18 cellular contexts compared by ENCODE assay signal in the genomic region with DNA sequence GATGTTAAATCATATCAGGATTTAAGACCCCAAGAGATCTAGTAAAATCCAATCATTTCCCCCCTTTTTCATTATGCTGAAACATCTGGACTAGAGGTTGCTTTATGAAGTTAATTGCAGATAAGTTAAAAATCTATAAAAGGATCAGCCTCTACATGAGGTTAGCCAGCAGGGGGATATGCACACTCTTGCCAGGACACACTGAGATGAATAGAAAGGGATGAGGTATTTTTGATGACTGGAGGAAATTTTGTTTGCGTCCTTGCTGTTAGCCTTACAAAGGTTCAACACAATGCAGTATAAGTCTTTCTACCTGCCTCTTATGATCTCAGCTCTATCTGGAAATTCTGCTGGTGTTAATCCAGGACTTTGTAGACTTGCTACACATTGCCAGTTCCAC.
"Had no signal": no experiment of that assay in that cellular context is flagged by ENCODE, and none has a peak within 500 bp of the region (broad histone marks: within the 10 kb centered on the region; RNA-seq: fewer than 3 reads in every experiment).

No MANE protein-coding gene starts in this region.

- H3K9me3 Mint-ChIP-seq: mesothelial cell of epicardium had no signal

- H3K4me3 Mint-ChIP-seq: activated CD4-positive, alpha-beta T cell treated with anti-CD3 and anti-CD28 coated beads, Interleukin-2, amount 10 ng/mL, durations not matched to agents 7 days and 5 days; central memory CD8-positive, alpha-beta T cell; mesothelial cell of epicardium; natural killer cell treated with Interleukin-12 subunit alpha and Interleukin-12 subunit beta and Interleukin-15 and Interleukin-18, amount 100 ng/mL, for 72 hours; stimulated activated naive B cell treated with anti-CD40 and anti-IgM and Interleukin-4, amounts not matched to agents 10 μg/mL and 1 μg/mL and 100 μg/mL, for 72 hours had no signal

- ATAC-seq: activated CD4-positive, CD25-positive, alpha-beta regulatory T cell treated with anti-CD3 and anti-CD28 coated beads, Interleukin-2, amount 50 U/mL, for 24 hours; left lung; natural killer cell treated with Interleukin-12 subunit alpha and Interleukin-12 subunit beta and Interleukin-15 and Interleukin-18, amount 100 ng/mL, for 72 hours; stimulated activated naive B cell treated with anti-CD40 and anti-IgM and Interleukin-4, amounts not matched to agents 10 μg/mL and 1 μg/mL and 100 μg/mL, for 72 hours; upper lobe of right lung had no signal

- H3K36me3 ChIP-seq: left lung, thoracic aorta, upper lobe of right lung had no signal

- DNase-seq: activated CD4-positive, alpha-beta T cell treated with anti-CD3 and anti-CD28 coated beads, Interleukin-2, amount 10 ng/mL, durations not matched to agents 7 days and 5 days; activated CD8-positive, alpha-beta memory T cell treated with anti-CD3 and anti-CD28 coated beads for 24 hours; activated CD8-positive, alpha-beta memory T cell treated with anti-CD3 and anti-CD28 coated beads, Interleukin-2, amount 50 U/mL, for 48 hours; activated effector memory CD4-positive, alpha-beta T cell treated with Interleukin-2 at 50 U/mL for 16 hours; activated naive CD4-positive, alpha-beta T cell treated with anti-CD3 and anti-CD28 coated beads, Interleukin-2, amount 50 U/mL, for 16 hours; activated T-cell treated with anti-CD3 and anti-CD28 coated beads, Interleukin-2, amount 50 U/mL, for 48 hours; aorta; head of caudate nucleus; left lung; nucleus accumbens; stimulated activated naive B cell treated with anti-CD40 and anti-IgM and Interleukin-4, amounts not matched to agents 10 μg/mL and 1 μg/mL and 100 μg/mL, for 72 hours; upper lobe of right lung had no signal

- H3K27ac Mint-ChIP-seq: activated CD4-positive, alpha-beta T cell treated with anti-CD3 and anti-CD28 coated beads, Interleukin-2, amount 10 ng/mL, durations not matched to agents 7 days and 5 days; mesothelial cell of epicardium; natural killer cell treated with Interleukin-12 subunit alpha and Interleukin-12 subunit beta and Interleukin-15 and Interleukin-18, amount 100 ng/mL, for 72 hours; stimulated activated naive B cell treated with anti-CD40 and anti-IgM and Interleukin-4, amounts not matched to agents 10 μg/mL and 1 μg/mL and 100 μg/mL, for 72 hours had no signal

- H3K4me1 ChIP-seq: left lung, upper lobe of right lung had no signal

- H3K27ac ChIP-seq: coronary artery, left lung, thoracic aorta, upper lobe of right lung had no signal

- H3K27me3 Mint-ChIP-seq: activated CD4-positive, alpha-beta T cell treated with anti-CD3 and anti-CD28 coated beads, Interleukin-2, amount 10 ng/mL, durations not matched to agents 7 days and 5 days; central memory CD8-positive, alpha-beta T cell; natural killer cell treated with Interleukin-12 subunit alpha and Interleukin-12 subunit beta and Interleukin-15 and Interleukin-18, amount 100 ng/mL, for 72 hours; stimulated activated naive B cell treated with anti-CD40 and anti-IgM and Interleukin-4, amounts not matched to agents 10 μg/mL and 1 μg/mL and 100 μg/mL, for 72 hours had no signal

- H3K27me3 ChIP-seq: left lung, upper lobe of right lung had no signal

- H3K4me3 ChIP-seq: coronary artery, left lung, thoracic aorta, upper lobe of right lung had no signal

- H3K9me3 ChIP-seq: left lung, thoracic aorta, upper lobe of right lung had no signal

- H3K4me1 Mint-ChIP-seq: activated CD4-positive, alpha-beta T cell treated with anti-CD3 and anti-CD28 coated beads, Interleukin-2, amount 10 ng/mL, durations not matched to agents 7 days and 5 days; central memory CD8-positive, alpha-beta T cell; stimulated activated naive B cell treated with anti-CD40 and anti-IgM and Interleukin-4, amounts not matched to agents 10 μg/mL and 1 μg/mL and 100 μg/mL, for 72 hours had no signal

- H3K36me3 Mint-ChIP-seq: mesothelial cell of epicardium; natural killer cell treated with Interleukin-12 subunit alpha and Interleukin-12 subunit beta and Interleukin-15 and Interleukin-18, amount 100 ng/mL, for 72 hours; stimulated activated naive B cell treated with anti-CD40 and anti-IgM and Interleukin-4, amounts not matched to agents 10 μg/mL and 1 μg/mL and 100 μg/mL, for 72 hours had no signal
